1 cellular context compared by ENCODE assay signal in the genomic region with DNA sequence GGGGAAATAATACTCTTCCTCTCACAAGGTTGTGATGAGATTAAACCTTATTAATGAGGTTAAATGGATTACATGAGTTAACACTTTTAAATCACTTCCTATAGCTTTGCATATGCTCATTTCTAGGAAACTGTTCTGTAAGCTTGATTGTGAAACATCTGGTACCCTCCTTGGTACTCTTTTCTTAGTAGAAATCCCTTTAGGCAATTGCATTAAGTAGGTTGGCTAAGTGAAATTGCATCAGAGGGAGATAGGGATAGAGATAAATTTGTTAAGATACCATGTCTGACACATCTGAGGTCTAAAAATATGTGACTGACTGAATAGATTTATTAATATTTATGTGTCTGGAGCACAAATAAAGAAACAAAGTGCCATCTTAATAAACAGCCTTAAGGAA.
TF ChIP-seq lines count a peak whose summit lies in the region.

No MANE protein-coding gene starts in this region.

TF ChIP-seq in WTC11, 78 proteins besides CTCF, POLR2A, EP300 and RAD21 (continued from another document):
- TF ChIP-seq, protein P1, sequence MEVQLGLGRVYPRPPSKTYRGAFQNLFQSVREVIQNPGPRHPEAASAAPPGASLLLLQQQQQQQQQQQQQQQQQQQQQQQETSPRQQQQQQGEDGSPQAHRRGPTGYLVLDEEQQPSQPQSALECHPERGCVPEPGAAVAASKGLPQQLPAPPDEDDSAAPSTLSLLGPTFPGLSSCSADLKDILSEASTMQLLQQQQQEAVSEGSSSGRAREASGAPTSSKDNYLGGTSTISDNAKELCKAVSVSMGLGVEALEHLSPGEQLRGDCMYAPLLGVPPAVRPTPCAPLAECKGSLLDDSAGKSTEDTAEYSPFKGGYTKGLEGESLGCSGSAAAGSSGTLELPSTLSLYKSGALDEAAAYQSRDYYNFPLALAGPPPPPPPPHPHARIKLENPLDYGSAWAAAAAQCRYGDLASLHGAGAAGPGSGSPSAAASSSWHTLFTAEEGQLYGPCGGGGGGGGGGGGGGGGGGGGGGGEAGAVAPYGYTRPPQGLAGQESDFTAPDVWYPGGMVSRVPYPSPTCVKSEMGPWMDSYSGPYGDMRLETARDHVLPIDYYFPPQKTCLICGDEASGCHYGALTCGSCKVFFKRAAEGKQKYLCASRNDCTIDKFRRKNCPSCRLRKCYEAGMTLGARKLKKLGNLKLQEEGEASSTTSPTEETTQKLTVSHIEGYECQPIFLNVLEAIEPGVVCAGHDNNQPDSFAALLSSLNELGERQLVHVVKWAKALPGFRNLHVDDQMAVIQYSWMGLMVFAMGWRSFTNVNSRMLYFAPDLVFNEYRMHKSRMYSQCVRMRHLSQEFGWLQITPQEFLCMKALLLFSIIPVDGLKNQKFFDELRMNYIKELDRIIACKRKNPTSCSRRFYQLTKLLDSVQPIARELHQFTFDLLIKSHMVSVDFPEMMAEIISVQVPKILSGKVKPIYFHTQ (CRISPR knock-in tag; IDR thresholded peaks at IDR 0.05), result no peak
- TF ChIP-seq FOXJ3 (CRISPR knock-in tag; IDR thresholded peaks at IDR 0.05; ENCODE audit: borderline replicate concordance), result no peak
- TF ChIP-seq, protein P2, sequence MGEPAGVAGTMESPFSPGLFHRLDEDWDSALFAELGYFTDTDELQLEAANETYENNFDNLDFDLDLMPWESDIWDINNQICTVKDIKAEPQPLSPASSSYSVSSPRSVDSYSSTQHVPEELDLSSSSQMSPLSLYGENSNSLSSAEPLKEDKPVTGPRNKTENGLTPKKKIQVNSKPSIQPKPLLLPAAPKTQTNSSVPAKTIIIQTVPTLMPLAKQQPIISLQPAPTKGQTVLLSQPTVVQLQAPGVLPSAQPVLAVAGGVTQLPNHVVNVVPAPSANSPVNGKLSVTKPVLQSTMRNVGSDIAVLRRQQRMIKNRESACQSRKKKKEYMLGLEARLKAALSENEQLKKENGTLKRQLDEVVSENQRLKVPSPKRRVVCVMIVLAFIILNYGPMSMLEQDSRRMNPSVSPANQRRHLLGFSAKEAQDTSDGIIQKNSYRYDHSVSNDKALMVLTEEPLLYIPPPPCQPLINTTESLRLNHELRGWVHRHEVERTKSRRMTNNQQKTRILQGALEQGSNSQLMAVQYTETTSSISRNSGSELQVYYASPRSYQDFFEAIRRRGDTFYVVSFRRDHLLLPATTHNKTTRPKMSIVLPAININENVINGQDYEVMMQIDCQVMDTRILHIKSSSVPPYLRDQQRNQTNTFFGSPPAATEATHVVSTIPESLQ (CRISPR knock-in tag; IDR thresholded peaks at IDR 0.05), result no peak
- TF ChIP-seq, protein P3, sequence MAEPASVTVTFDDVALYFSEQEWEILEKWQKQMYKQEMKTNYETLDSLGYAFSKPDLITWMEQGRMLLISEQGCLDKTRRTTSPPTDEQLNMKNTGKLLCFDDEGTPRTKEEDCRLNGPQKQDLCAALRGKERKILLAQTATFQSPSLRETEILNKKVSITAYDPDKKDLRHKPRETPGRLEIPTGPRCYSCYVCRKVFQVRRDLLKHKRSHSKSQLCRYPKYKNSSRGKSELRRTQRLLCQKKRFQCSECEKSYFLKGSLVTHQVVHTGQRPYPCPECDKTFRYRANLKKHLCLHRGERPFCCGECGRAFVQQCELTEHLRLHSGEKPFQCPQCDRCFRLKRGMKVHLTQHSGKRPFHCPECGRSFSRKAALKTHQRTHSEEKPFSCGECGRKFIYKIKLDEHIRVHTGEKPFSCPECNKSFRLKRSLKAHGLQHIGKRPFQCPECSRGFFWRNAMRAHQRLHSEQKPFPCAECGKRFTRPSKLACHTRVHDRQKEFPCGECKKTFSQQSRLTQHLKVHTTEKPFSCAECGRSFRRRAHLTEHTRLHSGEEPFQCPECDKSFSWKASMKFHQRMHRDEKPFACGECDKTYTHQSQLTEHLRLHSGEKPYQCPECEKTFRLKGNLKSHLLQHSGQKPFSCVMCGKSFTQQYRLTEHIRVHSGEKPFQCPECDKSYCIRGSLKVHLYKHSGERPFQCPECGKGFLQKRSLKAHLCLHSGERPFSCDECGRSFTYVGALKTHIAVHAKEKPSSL (CRISPR knock-in tag; conservative IDR thresholded peaks at IDR 0.05), result no peak
- TF ChIP-seq CBFB (CRISPR knock-in tag; IDR thresholded peaks at IDR 0.05; ENCODE audit: low read depth), result no peak
- TF ChIP-seq, protein P4, sequence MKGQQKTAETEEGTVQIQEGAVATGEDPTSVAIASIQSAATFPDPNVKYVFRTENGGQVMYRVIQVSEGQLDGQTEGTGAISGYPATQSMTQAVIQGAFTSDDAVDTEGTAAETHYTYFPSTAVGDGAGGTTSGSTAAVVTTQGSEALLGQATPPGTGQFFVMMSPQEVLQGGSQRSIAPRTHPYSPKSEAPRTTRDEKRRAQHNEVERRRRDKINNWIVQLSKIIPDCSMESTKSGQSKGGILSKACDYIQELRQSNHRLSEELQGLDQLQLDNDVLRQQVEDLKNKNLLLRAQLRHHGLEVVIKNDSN (CRISPR knock-in tag; IDR thresholded peaks at IDR 0.05), result no peak
- TF ChIP-seq, protein P5, sequence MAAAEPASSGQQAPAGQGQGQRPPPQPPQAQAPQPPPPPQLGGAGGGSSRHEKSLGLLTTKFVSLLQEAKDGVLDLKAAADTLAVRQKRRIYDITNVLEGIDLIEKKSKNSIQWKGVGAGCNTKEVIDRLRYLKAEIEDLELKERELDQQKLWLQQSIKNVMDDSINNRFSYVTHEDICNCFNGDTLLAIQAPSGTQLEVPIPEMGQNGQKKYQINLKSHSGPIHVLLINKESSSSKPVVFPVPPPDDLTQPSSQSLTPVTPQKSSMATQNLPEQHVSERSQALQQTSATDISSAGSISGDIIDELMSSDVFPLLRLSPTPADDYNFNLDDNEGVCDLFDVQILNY (CRISPR knock-in tag; IDR thresholded peaks at IDR 0.05), result no peak
- TF ChIP-seq, protein P6, sequence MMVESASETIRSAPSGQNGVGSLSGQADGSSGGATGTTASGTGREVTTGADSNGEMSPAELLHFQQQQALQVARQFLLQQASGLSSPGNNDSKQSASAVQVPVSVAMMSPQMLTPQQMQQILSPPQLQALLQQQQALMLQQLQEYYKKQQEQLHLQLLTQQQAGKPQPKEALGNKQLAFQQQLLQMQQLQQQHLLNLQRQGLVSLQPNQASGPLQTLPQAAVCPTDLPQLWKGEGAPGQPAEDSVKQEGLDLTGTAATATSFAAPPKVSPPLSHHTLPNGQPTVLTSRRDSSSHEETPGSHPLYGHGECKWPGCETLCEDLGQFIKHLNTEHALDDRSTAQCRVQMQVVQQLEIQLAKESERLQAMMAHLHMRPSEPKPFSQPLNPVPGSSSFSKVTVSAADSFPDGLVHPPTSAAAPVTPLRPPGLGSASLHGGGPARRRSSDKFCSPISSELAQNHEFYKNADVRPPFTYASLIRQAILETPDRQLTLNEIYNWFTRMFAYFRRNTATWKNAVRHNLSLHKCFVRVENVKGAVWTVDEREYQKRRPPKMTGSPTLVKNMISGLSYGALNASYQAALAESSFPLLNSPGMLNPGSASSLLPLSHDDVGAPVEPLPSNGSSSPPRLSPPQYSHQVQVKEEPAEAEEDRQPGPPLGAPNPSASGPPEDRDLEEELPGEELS (CRISPR knock-in tag; IDR thresholded peaks at IDR 0.05), result no peak
